ENCODE assay signal across 14 cellular contexts in genomic region chr7:131186816-131187215, GRCh38.
DNase-seq lines count a peak whose midpoint lies in the region; ATAC-seq and TF ChIP-seq lines count a peak whose summit lies in the region.
"Had no signal": no experiment of that assay in that cellular context is flagged by ENCODE, and none has a peak within 500 bp of the region (broad histone marks: within the 10 kb centered on the region; RNA-seq: fewer than 3 reads in every experiment).

No MANE protein-coding gene starts in this region.

- WGBS in right cardiac atrium, result 72% methylated on average over 7 of the region's 7 CpGs

- peaks cover 8% of the 10 kb centered on the region for H3K4me1 ChIP-seq in right cardiac atrium (ENCODE audit: control insufficient read depth, insufficient read depth, low read length)
- peaks cover 10% of the 10 kb centered on the region for H3K4me1 ChIP-seq in osteoblast (ENCODE audit: insufficient read depth, low read length)

- intact Hi-C loops in activated naive CD4-positive, alpha-beta T cell treated with anti-CD3 and anti-CD28 coated beads for 36 hours (cut with micrococcal nuclease), result loop anchor here (10.0 kb wide), 1 partner anchor 222 kb away; no protein-coding TSS in a partner anchor
- intact Hi-C loops in right cardiac atrium (cut with DNase I), result loop anchor here in 1 of 4 donors (10.0 kb wide), 2 partner anchors 72 to 118 kb away; no protein-coding TSS in a partner anchor

- no peaks in the 10 kb centered on the region for H3K36me3 Mint-ChIP-seq in activated naive CD4-positive, alpha-beta T cell treated with anti-CD3 and anti-CD28 coated beads, Interleukin-2, amount 50 U/mL, for 24 hours
- H3K36me3 Mint-ChIP-seq in activated naive CD4-positive, alpha-beta T cell treated with anti-CD3 and anti-CD28 coated beads for 36 hours (ENCODE audit: low read depth), result no peaks in the 10 kb centered on the region
- H3K36me3 Mint-ChIP-seq in activated naive CD8-positive, alpha-beta T cell treated with anti-CD3 and anti-CD28 coated beads, Interleukin-2, amount 50 U/mL, for 24 hours (ENCODE audit: low read depth), result peaks cover 5% of the 10 kb centered on the region
- H3K36me3 Mint-ChIP-seq in stimulated activated naive B cell treated with anti-CD40 and anti-IgM and Interleukin-4, amounts not matched to agents 10 μg/mL and 1 μg/mL and 100 μg/mL, for 72 hours, result no peaks in the 10 kb centered on the region

- H3K27ac Mint-ChIP-seq in activated naive CD4-positive, alpha-beta T cell treated with anti-CD3 and anti-CD28 coated beads, Interleukin-2, amount 50 U/mL, for 24 hours, result peak overlapping the region; percentile 15
- no peak overlapping the region for H3K27ac Mint-ChIP-seq in activated naive CD4-positive, alpha-beta T cell treated with anti-CD3 and anti-CD28 coated beads for 36 hours
- H3K27ac Mint-ChIP-seq in activated naive CD8-positive, alpha-beta T cell treated with anti-CD3 and anti-CD28 coated beads, Interleukin-2, amount 50 U/mL, for 24 hours, result peak overlapping the region; percentile 11
- peak overlapping the region; percentile 1 for H3K27ac Mint-ChIP-seq in stimulated activated naive B cell treated with anti-CD40 and anti-IgM and Interleukin-4, amounts not matched to agents 10 μg/mL and 1 μg/mL and 100 μg/mL, for 72 hours

- CTCF ChIA-PET in activated naive CD4-positive, alpha-beta T cell treated with anti-CD3 and anti-CD28 coated beads for 36 hours (lab: Charles Lee), result interaction anchor here (1.3 kb wide), 1 partner anchor 80 kb away, joined by 3 read pairs; no protein-coding TSS in a partner anchor

- no peaks in the 10 kb centered on the region for H3K9me3 Mint-ChIP-seq in activated naive CD4-positive, alpha-beta T cell treated with anti-CD3 and anti-CD28 coated beads, Interleukin-2, amount 50 U/mL, for 24 hours
- H3K9me3 Mint-ChIP-seq in activated naive CD4-positive, alpha-beta T cell treated with anti-CD3 and anti-CD28 coated beads for 36 hours, result peaks cover 2% of the 10 kb centered on the region
- H3K9me3 Mint-ChIP-seq in activated naive CD8-positive, alpha-beta T cell treated with anti-CD3 and anti-CD28 coated beads, Interleukin-2, amount 50 U/mL, for 24 hours, result no peaks in the 10 kb centered on the region
- no peaks in the 10 kb centered on the region for H3K9me3 Mint-ChIP-seq in stimulated activated naive B cell treated with anti-CD40 and anti-IgM and Interleukin-4, amounts not matched to agents 10 μg/mL and 1 μg/mL and 100 μg/mL, for 72 hours

- H3K27me3 Mint-ChIP-seq in activated naive CD4-positive, alpha-beta T cell treated with anti-CD3 and anti-CD28 coated beads, Interleukin-2, amount 50 U/mL, for 24 hours, result no peaks in the 10 kb centered on the region
- no peaks in the 10 kb centered on the region for H3K27me3 Mint-ChIP-seq in activated naive CD4-positive, alpha-beta T cell treated with anti-CD3 and anti-CD28 coated beads for 36 hours (ENCODE audit: low read depth)
- H3K27me3 Mint-ChIP-seq in activated naive CD8-positive, alpha-beta T cell treated with anti-CD3 and anti-CD28 coated beads, Interleukin-2, amount 50 U/mL, for 24 hours, result peaks cover 2% of the 10 kb centered on the region
- no peaks in the 10 kb centered on the region for H3K27me3 Mint-ChIP-seq in stimulated activated naive B cell treated with anti-CD40 and anti-IgM and Interleukin-4, amounts not matched to agents 10 μg/mL and 1 μg/mL and 100 μg/mL, for 72 hours

- no peak for DNase-seq in activated naive CD4-positive, alpha-beta T cell treated with anti-CD3 and anti-CD28 coated beads for 36 hours
- no peak for DNase-seq in activated naive CD8-positive, alpha-beta T cell treated with anti-CD3 and anti-CD28 coated beads, Interleukin-2, amount 50 U/mL, for 24 hours
- DNase-seq in right cardiac atrium, result no peak
- no peak for DNase-seq in stimulated activated naive B cell treated with anti-CD40 and anti-IgM and Interleukin-4, amounts not matched to agents 10 μg/mL and 1 μg/mL and 100 μg/mL, for 72 hours
- DNase-seq in dermis blood vessel endothelial cell, result no peak
- DNase-seq in GM03348 (ENCODE audit: low spot score), result no peak
- DNase-seq in osteoblast (ENCODE audit: insufficient read length, low spot score, missing footprints), result no peak
- DNase-seq: activated T-cell treated with anti-CD3 and anti-CD28 coated beads, Interleukin-2, amount 50 U/mL, for 1 hour; HCEC 1CT; NCI-H2171; stimulated activated naive CD4-positive, alpha-beta T cell treated with Interleukin-2 at 50 U/mL for 16 hours had no signal

- H2AFZ ChIP-seq in osteoblast (ENCODE audit: low read length), result no peak overlapping the region

- no peaks in the 10 kb centered on the region for H4K20me1 ChIP-seq in osteoblast (ENCODE audit: insufficient read depth, low read length)

- H3K4me3 Mint-ChIP-seq in activated naive CD4-positive, alpha-beta T cell treated with anti-CD3 and anti-CD28 coated beads, Interleukin-2, amount 50 U/mL, for 24 hours, result peak overlapping the region; percentile 2
- H3K4me3 Mint-ChIP-seq in activated naive CD4-positive, alpha-beta T cell treated with anti-CD3 and anti-CD28 coated beads for 36 hours, result no peak overlapping the region
- H3K4me3 Mint-ChIP-seq in activated naive CD8-positive, alpha-beta T cell treated with anti-CD3 and anti-CD28 coated beads, Interleukin-2, amount 50 U/mL, for 24 hours, result no peak overlapping the region
- H3K4me3 Mint-ChIP-seq in stimulated activated naive B cell treated with anti-CD40 and anti-IgM and Interleukin-4, amounts not matched to agents 10 μg/mL and 1 μg/mL and 100 μg/mL, for 72 hours, result no peak overlapping the region

- no peaks in the 10 kb centered on the region for H3K9me3 ChIP-seq in right cardiac atrium (ENCODE audit: control insufficient read depth, low read length)
- H3K9me3 ChIP-seq in osteoblast (ENCODE audit: low read depth, low read length), result no peaks in the 10 kb centered on the region
- H3K9me3 ChIP-seq: adrenal gland had no signal

- H3K4me2 ChIP-seq in osteoblast (ENCODE audit: insufficient read depth, low read length), result no peak overlapping the region
- H3K4me2 ChIP-seq: smooth muscle cell had no signal

- H3K27me3 ChIP-seq in right cardiac atrium (ENCODE audit: control insufficient read depth, insufficient read depth) (no peaks in the 10 kb centered on the region), osteoblast (ENCODE audit: insufficient read depth, low read length) (no peaks in the 10 kb centered on the region)
- H3K27me3 ChIP-seq: adrenal gland had no signal

- H3K79me2 ChIP-seq in osteoblast (ENCODE audit: insufficient read depth, low read length), result no peaks in the 10 kb centered on the region

- H3K4me3 ChIP-seq in right cardiac atrium (ENCODE audit: low read length), result no peak overlapping the region
- H3K4me3 ChIP-seq in osteoblast (ENCODE audit: insufficient read depth, low read length), result no peak overlapping the region
- H3K4me3 ChIP-seq: adrenal gland, smooth muscle cell had no signal

- peaks cover 58% of the 10 kb centered on the region for H3K4me1 Mint-ChIP-seq in activated naive CD4-positive, alpha-beta T cell treated with anti-CD3 and anti-CD28 coated beads, Interleukin-2, amount 50 U/mL, for 24 hours
- H3K4me1 Mint-ChIP-seq in activated naive CD4-positive, alpha-beta T cell treated with anti-CD3 and anti-CD28 coated beads for 36 hours (ENCODE audit: low read depth), result peaks cover 66% of the 10 kb centered on the region
- H3K4me1 Mint-ChIP-seq in activated naive CD8-positive, alpha-beta T cell treated with anti-CD3 and anti-CD28 coated beads, Interleukin-2, amount 50 U/mL, for 24 hours, result peaks cover 77% of the 10 kb centered on the region
- H3K4me1 Mint-ChIP-seq in stimulated activated naive B cell treated with anti-CD40 and anti-IgM and Interleukin-4, amounts not matched to agents 10 μg/mL and 1 μg/mL and 100 μg/mL, for 72 hours, result peaks cover 29 to 55% of the 10 kb centered on the region in 2 donors

- H3K27ac ChIP-seq in right cardiac atrium (ENCODE audit: low read length), result peak overlapping the region; percentile 86
- no peak overlapping the region for H3K27ac ChIP-seq in osteoblast (ENCODE audit: low read depth, low read length)

- no peak for ATAC-seq in activated naive CD8-positive, alpha-beta T cell treated with anti-CD3 and anti-CD28 coated beads, Interleukin-2, amount 50 U/mL, for 24 hours
- ATAC-seq in right cardiac atrium, result peak; percentile 87 to 92
- no peak for ATAC-seq in stimulated activated naive B cell treated with anti-CD40 and anti-IgM and Interleukin-4, amounts not matched to agents 10 μg/mL and 1 μg/mL and 100 μg/mL, for 72 hours (replicated peaks)

- no peak for TF ChIP-seq CTCF in osteoblast (IDR thresholded peaks at IDR 0.05; ENCODE audit: extremely low read depth, low read depth, low read length)

- H3K36me3 ChIP-seq in osteoblast (ENCODE audit: insufficient read depth, low read length), result no peaks in the 10 kb centered on the region
- H3K36me3 ChIP-seq: adrenal gland had no signal

Comparison
In these comparisons a context has a peak if more than half of its experiments do, and no peak if none do; other contexts are left out.
1. ATAC-seq: peak in right cardiac atrium (2 of 2); none in activated naive CD8-positive, alpha-beta T cell treated with anti-CD3 and anti-CD28 coated beads, Interleukin-2, amount 50 U/mL, for 24 hours (single experiment) and stimulated activated naive B cell treated with anti-CD40 and anti-IgM and Interleukin-4, amounts not matched to agents 10 μg/mL and 1 μg/mL and 100 μg/mL, for 72 hours (0 of 2).